15 cellular contexts compared by ENCODE assay signal in the genomic region with DNA sequence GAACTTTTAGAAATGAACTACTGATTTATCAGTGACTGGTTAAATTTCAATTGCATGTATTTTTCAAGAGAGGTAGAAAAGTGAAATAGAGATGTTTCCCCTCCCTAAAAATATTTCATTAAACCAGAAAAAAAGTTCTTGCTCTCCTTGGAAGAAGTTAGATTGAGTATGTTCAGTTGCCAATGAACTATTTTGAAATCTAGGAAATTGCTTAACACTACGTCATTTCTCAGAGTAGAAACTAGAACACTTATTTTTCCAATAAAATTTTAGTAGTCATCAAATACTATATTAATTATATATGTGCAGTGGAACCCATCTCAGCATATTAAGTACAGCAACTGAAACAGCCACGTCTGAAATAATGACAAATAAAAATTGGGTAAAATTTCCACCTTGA. TPM values are rescaled to one million over a fixed set of nuclear protein-coding genes. Genes with fewer than 3 reads are reported as not detected.
DNase-seq lines count a peak whose midpoint lies in the region; ATAC-seq and TF ChIP-seq lines count a peak whose summit lies in the region.
"Had no signal": no experiment of that assay in that cellular context is flagged by ENCODE, and none has a peak within 500 bp of the region (broad histone marks: within the 10 kb centered on the region; RNA-seq: fewer than 3 reads in every experiment).

No MANE protein-coding gene starts in this region.

- H3K36me3 Mint-ChIP-seq in activated CD8-positive, alpha-beta memory T cell treated with anti-CD3 and anti-CD28 coated beads, Interleukin-2, amount 10 ng/mL, durations not matched to agents 7 days and 5 days = peaks cover 72% of the 10 kb centered on the region
- H3K36me3 Mint-ChIP-seq in activated naive CD8-positive, alpha-beta T cell = peaks cover 43% of the 10 kb centered on the region
- H3K36me3 Mint-ChIP-seq: mesothelial cell of epicardium had no signal

- H3K36me3 ChIP-seq in KOPT-K1 (ENCODE audit: insufficient read depth, low read length) = no peaks in the 10 kb centered on the region
- H3K36me3 ChIP-seq: brain microvascular endothelial cell had no signal

- no peak for DNase-seq in activated CD8-positive, alpha-beta memory T cell treated with anti-CD3 and anti-CD28 coated beads, Interleukin-2, amount 10 ng/mL, durations not matched to agents 7 days and 5 days
- no peak for DNase-seq in activated CD8-positive, alpha-beta memory T cell treated with anti-CD3 and anti-CD28 coated beads, Interleukin-2, amount 50 U/mL, for 48 hours
- DNase-seq in omental fat pad (ENCODE audit: low spot score) = no peak
- DNase-seq in NCI-H82 (lab: John Stamatoyannopoulos, UW) = no peak
- DNase-seq: brain microvascular endothelial cell, foreskin keratinocyte, NCI-H1105 treated with DMSO at 0.1 percent for 48 hours, NCI-H2227 treated with DMSO at 0.1 percent for 48 hours had no signal

- no peaks in the 10 kb centered on the region for H3K27me3 Mint-ChIP-seq in activated CD8-positive, alpha-beta memory T cell treated with anti-CD3 and anti-CD28 coated beads, Interleukin-2, amount 10 ng/mL, durations not matched to agents 7 days and 5 days
- no peaks in the 10 kb centered on the region for H3K27me3 Mint-ChIP-seq in activated naive CD8-positive, alpha-beta T cell

- no peak for TF ChIP-seq CTCF in omental fat pad (IDR thresholded peaks at IDR 0.05)

- H3K4me1 Mint-ChIP-seq in activated CD8-positive, alpha-beta memory T cell treated with anti-CD3 and anti-CD28 coated beads, Interleukin-2, amount 10 ng/mL, durations not matched to agents 7 days and 5 days = peaks cover 76% of the 10 kb centered on the region
- peaks cover 90% of the 10 kb centered on the region for H3K4me1 Mint-ChIP-seq in activated naive CD8-positive, alpha-beta T cell (ENCODE audit: low read depth)

- ATAC-seq in activated CD8-positive, alpha-beta memory T cell treated with anti-CD3 and anti-CD28 coated beads, Interleukin-2, amount 10 ng/mL, durations not matched to agents 7 days and 5 days = no peak
- ATAC-seq in omental fat pad (ENCODE audit: low FRiP score) (peak; percentile 61), GM18861 (IDR thresholded peaks at IDR 0.05; ENCODE audit: unreplicated experiment) (no peak), HG03457 (IDR thresholded peaks at IDR 0.05; ENCODE audit: unreplicated experiment) (no peak)
- ATAC-seq: foreskin keratinocyte, GM23338, HepG2 had no signal

- CTCF ChIA-PET in activated CD8-positive, alpha-beta memory T cell treated with anti-CD3 and anti-CD28 coated beads, Interleukin-2, amount 10 ng/mL, durations not matched to agents 7 days and 5 days (lab: Charles Lee) = interaction anchor here (1.2 to 7.6 kb wide), 4 partner anchors 45 to 90 kb away, joined by 3 to 52 read pairs (median 8); partner anchors contain the start of gene STAT4

- peak overlapping the region; percentile 95 for H3K4me3 Mint-ChIP-seq in activated CD8-positive, alpha-beta memory T cell treated with anti-CD3 and anti-CD28 coated beads, Interleukin-2, amount 10 ng/mL, durations not matched to agents 7 days and 5 days
- peak overlapping the region; percentile 75 for H3K4me3 Mint-ChIP-seq in activated naive CD8-positive, alpha-beta T cell
- H3K4me3 Mint-ChIP-seq: GM23338, mesothelial cell of epicardium had no signal

- H3K27ac Mint-ChIP-seq in activated CD8-positive, alpha-beta memory T cell treated with anti-CD3 and anti-CD28 coated beads, Interleukin-2, amount 10 ng/mL, durations not matched to agents 7 days and 5 days = peak overlapping the region; percentile 90
- peak overlapping the region; percentile 91 for H3K27ac Mint-ChIP-seq in activated naive CD8-positive, alpha-beta T cell
- H3K27ac Mint-ChIP-seq: GM23338, mesothelial cell of epicardium had no signal

- H3K27ac ChIP-seq in KOPT-K1 (ENCODE audit: low read depth, low read length, poor library complexity, severe bottlenecking) = peak overlapping the region; percentile 95
- H3K27ac ChIP-seq: brain microvascular endothelial cell, foreskin keratinocyte had no signal

- H3K9me3 ChIP-seq in KOPT-K1 (ENCODE audit: insufficient read depth, low read length, poor library complexity, severe bottlenecking) = no peaks in the 10 kb centered on the region

- H3K9me3 Mint-ChIP-seq in activated CD8-positive, alpha-beta memory T cell treated with anti-CD3 and anti-CD28 coated beads, Interleukin-2, amount 10 ng/mL, durations not matched to agents 7 days and 5 days (ENCODE audit: low read depth) = no peaks in the 10 kb centered on the region
- H3K9me3 Mint-ChIP-seq in activated naive CD8-positive, alpha-beta T cell (ENCODE audit: low read depth) = no peaks in the 10 kb centered on the region
- H3K9me3 Mint-ChIP-seq: GM23338, mesothelial cell of epicardium had no signal

RNA-seq across cellular contexts. Expression of gene STAT1, which starts 51.8 kb away (rescaled TPM):
- total RNA-seq in activated CD8-positive, alpha-beta memory T cell treated with anti-CD3 and anti-CD28 coated beads, Interleukin-2, amount 10 ng/mL, durations not matched to agents 7 days and 5 days = 100 to 1,000 TPM; 385 to 515 TPM
- total RNA-seq in omental fat pad = 100 to 1,000 TPM in 2 of 4 donors, 10 to 100 TPM in 2; 63.5 to 161 (median 95.1) TPM
